26 cellular contexts compared by ENCODE assay signal in the genomic region with DNA sequence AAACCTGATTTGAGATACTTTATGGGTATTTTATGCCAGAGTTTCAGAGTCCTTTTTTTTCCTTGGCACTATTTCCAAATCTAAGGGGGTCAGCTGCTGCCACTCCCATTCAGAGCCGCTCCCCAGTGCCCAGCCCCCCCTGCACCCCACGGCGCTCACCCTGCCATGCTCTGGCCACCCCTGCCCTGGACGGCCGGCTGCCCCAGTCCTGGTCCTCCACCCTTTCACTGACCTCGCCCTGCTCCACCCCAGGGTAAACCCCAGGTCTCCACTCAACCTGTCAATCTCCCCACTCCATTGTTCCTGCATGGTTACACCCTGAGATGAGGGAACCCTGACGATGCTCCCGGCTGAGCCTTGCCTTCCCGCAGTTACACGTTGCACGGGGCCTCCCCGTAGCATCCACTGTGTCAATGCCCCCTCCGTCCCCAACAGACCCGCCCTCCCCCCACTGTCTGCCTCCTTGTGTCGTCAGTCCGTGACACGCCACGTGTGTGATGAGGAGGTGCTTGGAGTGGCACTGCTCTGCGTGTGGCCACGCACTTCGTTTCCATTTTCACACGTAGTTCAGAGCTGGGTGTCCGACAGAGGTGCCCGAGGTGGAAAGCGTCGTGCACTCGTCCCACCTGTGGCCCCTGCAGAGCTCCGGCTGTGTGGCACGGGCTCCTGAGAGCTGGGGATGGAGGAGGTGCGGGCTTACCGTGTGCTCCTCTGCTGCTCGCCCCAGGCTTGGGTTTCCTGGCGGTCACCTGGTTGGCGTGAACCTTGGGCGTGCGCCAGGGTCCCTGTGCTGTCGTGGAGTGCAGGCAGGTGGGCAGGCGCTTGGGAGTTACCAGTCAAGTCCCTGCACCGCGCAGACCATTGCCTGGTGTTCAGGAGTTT.
A peak's percentile ranks its signal among the peaks of the same experiment; 100 is the strongest.
DNase-seq lines count a peak whose midpoint lies in the region; ATAC-seq, FAIRE-seq and TF ChIP-seq lines count a peak whose summit lies in the region.
"Had no signal": no experiment of that assay in that cellular context is flagged by ENCODE, and none has a peak within 500 bp of the region (broad histone marks: within the 10 kb centered on the region; RNA-seq: fewer than 3 reads in every experiment).

No MANE protein-coding gene starts in this region.

- H3K27me3 ChIP-seq in DOHH2 (ENCODE audit: control insufficient read depth, low read length), result no peaks in the 10 kb centered on the region
- H3K27me3 ChIP-seq in NT2/D1 (ENCODE audit: insufficient read depth, insufficient read length), result no peaks in the 10 kb centered on the region
- H3K27me3 ChIP-seq: breast epithelium had no signal

- H3K4me3 ChIP-seq in DOHH2 (ENCODE audit: low read length), result peak overlapping the region; percentile 65; the same call in 1 of the 2 replicates
- no peak overlapping the region for H3K4me3 ChIP-seq in NT2/D1 (ENCODE audit: insufficient read length, low read depth)
- no peak overlapping the region for H3K4me3 ChIP-seq in kidney (ENCODE audit: low read length in 2 of 2)
- H3K4me3 ChIP-seq: breast epithelium, GM12878, skin epidermis had no signal

- H3K27ac Mint-ChIP-seq in stimulated activated memory B cell treated with anti-CD40 and anti-IgM and Interleukin-4, amounts not matched to agents 10 μg/mL and 1 μg/mL and 100 μg/mL, for 72 hours, result peak overlapping the region; percentile 96
- H3K27ac Mint-ChIP-seq: activated T-helper 1 cell treated with anti-CD3 and anti-CD28 coated beads, Interleukin-12 subunit alpha, Interleukin-12 subunit beta, Interleukin-2, Interleukin-4 antibody, amounts not matched to agents 30 ng/mL and 10 ng/mL and 1 ng/mL, durations not matched to agents 14 hours and 24 hours and 36 hours; natural killer cell; type B pancreatic cell had no signal

- peak overlapping the region; percentile 96 for H3K27ac ChIP-seq in DOHH2 (ENCODE audit: low read depth, low read length)
- H3K27ac ChIP-seq in kidney (ENCODE audit: low read depth in 2 of 2, low read length in 2 of 2), result no peak overlapping the region
- H3K27ac ChIP-seq: breast epithelium, RWPE1, skin epidermis, WERI-Rb-1 had no signal

- peaks cover 40% of the 10 kb centered on the region for H3K4me1 ChIP-seq in DOHH2 (ENCODE audit: control insufficient read depth, low read length)
- peaks cover 35% of the 10 kb centered on the region for H3K4me1 ChIP-seq in NT2/D1 (ENCODE audit: insufficient read depth, insufficient read length)
- no peaks in the 10 kb centered on the region for H3K4me1 ChIP-seq in kidney (ENCODE audit: control insufficient read depth in 1 of 2, insufficient read depth in 1 of 2, low read depth in 1 of 2, low read length in 2 of 2)
- H3K4me1 ChIP-seq: breast epithelium had no signal

- H3K9me3 Mint-ChIP-seq in stimulated activated memory B cell treated with anti-CD40 and anti-IgM and Interleukin-4, amounts not matched to agents 10 μg/mL and 1 μg/mL and 100 μg/mL, for 72 hours, result no peaks in the 10 kb centered on the region
- H3K9me3 Mint-ChIP-seq: activated T-helper 1 cell treated with anti-CD3 and anti-CD28 coated beads, Interleukin-12 subunit alpha, Interleukin-12 subunit beta, Interleukin-2, Interleukin-4 antibody, amounts not matched to agents 30 ng/mL and 10 ng/mL and 1 ng/mL, durations not matched to agents 14 hours and 24 hours and 36 hours; natural killer cell; type B pancreatic cell had no signal

- H3K79me2 ChIP-seq in DOHH2 (ENCODE audit: control insufficient read depth, low read length), result peaks cover 16% of the 10 kb centered on the region

- TF ChIP-seq CTCF in DOHH2 (IDR thresholded peaks at IDR 0.05; ENCODE audit: low read depth, low read length, poor library complexity, severe bottlenecking) (no peak), kidney (IDR thresholded peaks at IDR 0.05; ENCODE audit: borderline replicate concordance, extremely low read depth, insufficient read depth) (no peak)

- peak overlapping the region; percentile 64 for H3K4me2 ChIP-seq in DOHH2 (ENCODE audit: low read length)
- H3K4me2 ChIP-seq: SK-N-SH had no signal

- no peaks in the 10 kb centered on the region for H3K9me2 ChIP-seq in DOHH2 (replicated peaks; ENCODE audit: control insufficient read depth, low read length)
- H3K9me2 ChIP-seq: SK-N-SH had no signal

- DNase-seq in NT2/D1 (ENCODE audit: low read depth, low spot score) (no peak), kidney (peak; percentile 61), NCI-H748 (lab: John Stamatoyannopoulos, UW; ENCODE audit: unreplicated experiment) (no peak), H4 (ENCODE audit: low spot score) (no peak), GF-D8 (lab: John Stamatoyannopoulos, UW) (no peak)
- DNase-seq: activated CD4-positive, alpha-beta T cell treated with anti-CD3 and anti-CD28 coated beads, Interleukin-2, amount 50 U/mL, for 4 hours; activated naive CD4-positive, alpha-beta T cell treated with anti-CD3 and anti-CD28 coated beads, Interleukin-2, amount 50 U/mL, for 16 hours; amniotic stem cell; Calu3; GOT3; islet precursor cell; natural killer cell; NCI-H146; NCI-H510A treated with DMSO at 0.1 percent for 48 hours; SK-N-SH; stimulated activated CD4-positive, alpha-beta T cell treated with anti-CD3 and anti-CD28 coated beads, Interleukin-2, amount 100 ng/mL, for 24 hours; substantia nigra; WERI-Rb-1 had no signal

- no peak for ATAC-seq in stimulated activated memory B cell treated with anti-CD40 and anti-IgM and Interleukin-4, amounts not matched to agents 10 μg/mL and 1 μg/mL and 100 μg/mL, for 72 hours
- ATAC-seq: GM12878, natural killer cell had no signal

- no peaks in the 10 kb centered on the region for H3K27me3 Mint-ChIP-seq in stimulated activated memory B cell treated with anti-CD40 and anti-IgM and Interleukin-4, amounts not matched to agents 10 μg/mL and 1 μg/mL and 100 μg/mL, for 72 hours
- H3K27me3 Mint-ChIP-seq: type B pancreatic cell had no signal

- H3K9ac ChIP-seq in NT2/D1 (ENCODE audit: insufficient read length, low read depth) (peak overlapping the region; percentile 17), kidney (ENCODE audit: low read length in 2 of 2) (no peak overlapping the region)
- H3K9ac ChIP-seq: SK-N-SH had no signal

- H3K36me3 Mint-ChIP-seq in stimulated activated memory B cell treated with anti-CD40 and anti-IgM and Interleukin-4, amounts not matched to agents 10 μg/mL and 1 μg/mL and 100 μg/mL, for 72 hours, result peaks cover 42% of the 10 kb centered on the region

- H3K9me3 ChIP-seq in DOHH2 (ENCODE audit: control insufficient read depth, insufficient read depth, low read length) (no peaks in the 10 kb centered on the region), NT2/D1 (ENCODE audit: insufficient read depth, low read length) (peaks cover 21% of the 10 kb centered on the region; the same call in 1 of the 2 replicates), kidney (ENCODE audit: control insufficient read depth in 1 of 2, low read length in 2 of 2) (no peaks in the 10 kb centered on the region)
- H3K9me3 ChIP-seq: breast epithelium, SK-N-SH had no signal

- no peaks in the 10 kb centered on the region for H4K20me1 ChIP-seq in DOHH2 (ENCODE audit: control insufficient read depth, insufficient read depth, low read depth, low read length)

- H3K36me3 ChIP-seq in DOHH2 (ENCODE audit: control insufficient read depth, low read length) (peaks cover 40% of the 10 kb centered on the region), NT2/D1 (ENCODE audit: insufficient read depth, insufficient read length, low read length) (peaks cover 66% of the 10 kb centered on the region), kidney (ENCODE audit: control insufficient read depth in 1 of 2, insufficient read depth in 2 of 2, low read length in 2 of 2) (peaks cover 7 to 8% of the 10 kb centered on the region in 2 donors)
- H3K36me3 ChIP-seq: breast epithelium, WERI-Rb-1 had no signal

- H3K4me3 Mint-ChIP-seq in stimulated activated memory B cell treated with anti-CD40 and anti-IgM and Interleukin-4, amounts not matched to agents 10 μg/mL and 1 μg/mL and 100 μg/mL, for 72 hours, result peak overlapping the region; percentile 31
- H3K4me3 Mint-ChIP-seq: activated T-helper 1 cell treated with anti-CD3 and anti-CD28 coated beads, Interleukin-12 subunit alpha, Interleukin-12 subunit beta, Interleukin-2, Interleukin-4 antibody, amounts not matched to agents 30 ng/mL and 10 ng/mL and 1 ng/mL, durations not matched to agents 14 hours and 24 hours and 36 hours; natural killer cell; type B pancreatic cell had no signal

- H3F3A ChIP-seq in DOHH2 (ENCODE audit: control insufficient read depth, insufficient read depth), result peaks cover 13% of the 10 kb centered on the region

- intact Hi-C loops in kidney (cut with DNase I), result no loop called here

- no peak for FAIRE-seq in kidney (lab: Jason Lieb, UNC)
- FAIRE-seq: GM12878 had no signal

- peaks cover 48% of the 10 kb centered on the region for H3K4me1 Mint-ChIP-seq in stimulated activated memory B cell treated with anti-CD40 and anti-IgM and Interleukin-4, amounts not matched to agents 10 μg/mL and 1 μg/mL and 100 μg/mL, for 72 hours
